ENCODE assay signal across 1 cellular context in genomic region chr4:88725143-88725542, GRCh38.
TF ChIP-seq lines count a peak whose summit lies in the region.

No MANE protein-coding gene starts in this region.

TF ChIP-seq in WTC11, 78 proteins besides CTCF, POLR2A, EP300 and RAD21 (continued from another document):
- no peak for TF ChIP-seq E2F1 (CRISPR knock-in tag; IDR thresholded peaks at IDR 0.05)
- no peak for TF ChIP-seq NR1H2 (CRISPR knock-in tag; IDR thresholded peaks at IDR 0.05)
- TF ChIP-seq GTF2I (CRISPR knock-in tag; conservative IDR thresholded peaks at IDR 0.05), result no peak
- no peak for TF ChIP-seq NFE2L1 (CRISPR knock-in tag; IDR thresholded peaks at IDR 0.05)
